ENCODE assay signal across 15 cellular contexts in the genomic region with DNA sequence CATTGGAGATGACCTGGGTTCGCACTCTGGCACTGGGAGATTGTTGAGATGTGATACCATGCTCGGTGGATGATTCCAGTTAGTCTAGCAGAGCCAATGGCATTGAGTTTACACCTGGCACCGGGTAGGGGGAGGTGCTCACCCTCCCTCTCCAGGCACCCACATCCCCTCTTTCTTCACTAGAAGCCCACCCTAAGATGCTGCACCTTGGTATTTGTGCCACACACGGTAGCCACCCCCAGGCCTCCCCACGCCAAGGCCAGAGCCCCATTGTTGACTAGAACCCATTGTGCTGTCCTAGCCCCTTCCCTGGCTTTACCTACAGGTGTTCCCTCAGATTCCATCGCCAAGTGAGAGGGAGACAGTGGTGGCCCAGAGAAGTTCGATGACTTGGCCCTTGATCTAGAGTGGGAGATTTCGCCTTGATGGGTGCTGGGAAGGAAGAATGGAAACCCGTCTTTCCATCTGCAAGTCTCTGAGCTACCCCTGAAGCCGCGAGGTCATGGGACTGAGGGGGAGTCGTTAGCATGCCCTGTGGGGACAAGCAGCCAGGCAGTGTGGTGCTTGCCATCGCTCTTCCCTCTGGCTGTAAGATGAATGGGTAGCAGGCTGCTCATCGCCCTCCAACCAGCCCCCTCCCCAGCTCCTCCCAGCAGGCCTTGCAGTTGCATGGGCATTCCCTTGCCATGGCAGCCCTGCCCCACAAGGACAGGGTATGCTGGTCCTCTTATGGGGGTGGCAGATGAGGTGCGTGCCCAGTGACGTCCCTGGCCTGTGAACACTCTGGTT. TPM values are rescaled to one million over a fixed set of nuclear protein-coding genes. Genes with fewer than 3 reads are reported as not detected.
A peak's percentile ranks its signal among the peaks of the same experiment; 100 is the strongest.
DNase-seq lines count a peak whose midpoint lies in the region; ATAC-seq and TF ChIP-seq lines count a peak whose summit lies in the region.
"Had no signal": no experiment of that assay in that cellular context is flagged by ENCODE, and none has a peak within 500 bp of the region (broad histone marks: within the 10 kb centered on the region; RNA-seq: fewer than 3 reads in every experiment).

No MANE protein-coding gene starts in this region.

- WGBS in hepatocyte (ENCODE audit: low lambda C conversion rate, missing lambda C conversion rate): 95% methylated on average over 16 of the region's 16 CpGs

- TF ChIP-seq POLR2A in NB4 (IDR thresholded peaks at IDR 0.05; ENCODE audit: extremely low read depth, insufficient read length): peak; percentile 20

- H3K36me3 Mint-ChIP-seq in central memory CD8-positive, alpha-beta T cell (ENCODE audit: insufficient read depth): peaks cover 82% of the 10 kb centered on the region

- no peak overlapping the region for H2AFZ ChIP-seq in hepatocyte

- H3K4me3 ChIP-seq in NB4 (ENCODE audit: low read depth, low read length): no peak overlapping the region
- H3K4me3 ChIP-seq in rectal smooth muscle tissue (ENCODE audit: low read length): no peak overlapping the region
- H3K4me3 ChIP-seq in hepatocyte: no peak overlapping the region
- H3K4me3 ChIP-seq: MG63, psoas muscle had no signal

- H3K9me3 ChIP-seq in hepatocyte (ENCODE audit: low read depth): no peaks in the 10 kb centered on the region
- H3K9me3 ChIP-seq: MG63, psoas muscle had no signal

- no peaks in the 10 kb centered on the region for H3K9me3 Mint-ChIP-seq in central memory CD8-positive, alpha-beta T cell

- TF ChIP-seq CTCF in NB4 (IDR thresholded peaks at IDR 0.05; ENCODE audit: low read depth, low read length) (no peak), hepatocyte (IDR thresholded peaks at IDR 0.05; ENCODE audit: poor library complexity) (no peak)

- no peak overlapping the region for H3K4me2 ChIP-seq in hepatocyte

- ATAC-seq in central memory CD8-positive, alpha-beta T cell (replicated peaks; ENCODE audit: extremely low read depth, poor library complexity, severe bottlenecking): no peak
- ATAC-seq: psoas muscle had no signal

- H3K4me1 Mint-ChIP-seq in central memory CD8-positive, alpha-beta T cell: peaks cover 79% of the 10 kb centered on the region

- no peaks in the 10 kb centered on the region for H3K27me3 Mint-ChIP-seq in central memory CD8-positive, alpha-beta T cell

- H3K27ac ChIP-seq in rectal smooth muscle tissue (ENCODE audit: low read depth, low read length): peak overlapping the region; percentile 16
- H3K27ac ChIP-seq in hepatocyte: no peak overlapping the region
- H3K27ac ChIP-seq: psoas muscle had no signal

- no peaks in the 10 kb centered on the region for H3K9me2 ChIP-seq in hepatocyte (replicated peaks; ENCODE audit: insufficient read depth)

- H3K27ac Mint-ChIP-seq in central memory CD8-positive, alpha-beta T cell (ENCODE audit: low read depth): peak overlapping the region; percentile 69

- no peak overlapping the region for H3K4me3 Mint-ChIP-seq in central memory CD8-positive, alpha-beta T cell

- H3K79me2 ChIP-seq in hepatocyte: peaks cover 90% of the 10 kb centered on the region

- peaks cover 50% of the 10 kb centered on the region for H3K4me1 ChIP-seq in rectal smooth muscle tissue (ENCODE audit: control insufficient read depth, insufficient read depth, low read length)
- H3K4me1 ChIP-seq in hepatocyte (ENCODE audit: insufficient read depth): peaks cover 46% of the 10 kb centered on the region

- H3K27me3 ChIP-seq in rectal smooth muscle tissue (ENCODE audit: control insufficient read depth, insufficient read depth, low read length) (no peaks in the 10 kb centered on the region), hepatocyte (no peaks in the 10 kb centered on the region)
- H3K27me3 ChIP-seq: MG63 had no signal

- peaks cover 95% of the 10 kb centered on the region for H4K20me1 ChIP-seq in hepatocyte (ENCODE audit: insufficient read depth, poor library complexity, severe bottlenecking)

- DNase-seq in activated CD4-positive, alpha-beta T cell treated with anti-CD3 and anti-CD28 coated beads for 48 hours: peak; percentile 16
- no peak for DNase-seq in activated CD4-positive, alpha-beta T cell treated with anti-CD3 and anti-CD28 coated beads, Interleukin-2, amount 50 U/mL, for 1 hour
- DNase-seq in NB4 (ENCODE audit: low read depth): no peak
- DNase-seq in central memory CD8-positive, alpha-beta T cell (ENCODE audit: low spot score in 2 of 2): no peak
- no peak for DNase-seq in NCI-H146 (lab: John Stamatoyannopoulos, UW)
- DNase-seq in hepatocyte (ENCODE audit: low spot score): no peak
- no peak for DNase-seq in DMS53 (lab: John Stamatoyannopoulos, UW)
- DNase-seq: activated CD4-positive, CD25-positive, alpha-beta regulatory T cell treated with anti-CD3 and anti-CD28 coated beads, Interleukin-2, amount 50 U/mL, for 72 hours; effector CD4-positive, alpha-beta T cell; MG63; NCI-H2107; NCI-H82; psoas muscle had no signal

- H3K9ac ChIP-seq in rectal smooth muscle tissue (ENCODE audit: low read length): no peak overlapping the region

- peaks cover 47% of the 10 kb centered on the region for H3K36me3 ChIP-seq in rectal smooth muscle tissue (ENCODE audit: control insufficient read depth, insufficient read depth, low read length)
- no peaks in the 10 kb centered on the region for H3K36me3 ChIP-seq in hepatocyte (replicated peaks; ENCODE audit: insufficient read depth, low read depth)
- H3K36me3 ChIP-seq: MG63 had no signal

RNA-seq across cellular contexts. Expression of a gene that starts 8.7 kb away (rescaled TPM):
- 232 and 250 TPM in 2 replicates for total RNA-seq in hepatocyte
- polyA plus RNA-seq in hepatocyte: 131 and 157 TPM in 2 replicates
- total RNA-seq: RPMI7951 had no signal

RNA-seq across cellular contexts. Expression of a gene that starts 38.7 kb away (rescaled TPM):
- 6.9 and 7.9 TPM in 2 replicates for total RNA-seq in hepatocyte
- 9.8 and 12.3 TPM in 2 replicates for polyA plus RNA-seq in hepatocyte
